25 cellular contexts compared by ENCODE assay signal in the genomic region with DNA sequence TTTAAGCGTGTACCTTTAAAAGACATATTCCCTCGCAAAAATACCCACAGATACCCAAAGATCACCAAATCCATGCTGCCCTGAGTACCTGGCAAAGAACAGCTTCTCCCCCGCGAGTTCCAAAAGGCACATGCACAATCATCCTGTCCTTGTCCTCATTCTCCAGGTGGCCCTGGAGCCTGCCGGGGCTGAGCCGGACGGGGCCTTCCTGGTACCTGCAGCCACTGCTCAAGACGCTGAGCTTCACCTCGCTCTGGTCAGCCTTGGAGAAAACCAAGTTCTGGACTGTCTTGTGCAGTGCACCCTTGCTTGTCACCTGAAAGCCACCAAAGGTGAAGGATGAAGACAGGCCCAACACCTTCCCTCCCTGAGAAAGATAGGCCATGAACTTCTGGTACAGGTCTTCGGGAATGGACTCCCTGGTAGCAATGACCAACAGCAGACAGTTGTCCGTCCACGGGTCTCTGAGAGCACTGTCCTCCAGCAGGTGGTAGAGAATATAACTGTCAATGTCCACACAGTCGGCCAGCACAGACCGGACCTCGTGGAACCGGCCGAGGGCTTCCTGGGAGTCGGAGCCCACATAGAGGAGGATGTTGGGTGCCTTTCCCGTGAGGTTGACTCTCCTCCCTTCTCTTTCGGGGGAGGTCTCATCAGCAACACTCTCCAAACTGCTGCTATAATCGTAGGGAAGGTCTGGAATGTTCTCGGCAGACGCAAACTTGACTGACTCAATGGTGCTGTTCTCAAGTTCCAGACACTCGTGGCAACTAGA.
"Had no signal": no experiment of that assay in that cellular context is flagged by ENCODE, and none has a peak within 500 bp of the region (broad histone marks: within the 10 kb centered on the region; RNA-seq: fewer than 3 reads in every experiment).

No MANE protein-coding gene starts in this region.

- H3K4me3 Mint-ChIP-seq: memory B cell; naive thymus-derived CD4-positive, alpha-beta T cell; natural killer cell treated with Interleukin-12 subunit alpha and Interleukin-12 subunit beta and Interleukin-15 and Interleukin-18, amount 100 ng/mL, for 72 hours; stimulated activated naive CD8-positive, alpha-beta T cell treated with anti-CD3 and anti-CD28 coated beads, Interleukin-15, Interleukin-2, amounts not matched to agents 100 ng/mL and 50 ng/mL, for 24 hours had no signal

- DNase-seq: islet precursor cell; left ventricle myocardium inferior; midbrain; mucosa of descending colon; naive thymus-derived CD4-positive, alpha-beta T cell; ovary; right lobe of liver; stimulated activated CD4-positive, alpha-beta T cell treated with anti-CD3 and anti-CD28 coated beads, Interleukin-12 subunit alpha, Interleukin-12 subunit beta, amount 100 ng/mL, for 4 hours; stimulated activated CD4-positive, alpha-beta T cell treated with anti-CD3 and anti-CD28 coated beads, Interleukin-15, amount 100 ng/mL, for 24 hours; stimulated activated CD4-positive, alpha-beta T cell treated with anti-CD3 and anti-CD28 coated beads, Interleukin-2, amount 100 ng/mL, for 24 hours; stimulated activated CD4-positive, alpha-beta T cell treated with anti-CD3 and anti-CD28 coated beads, Interleukin-4, amount 100 ng/mL, for 1 hour; stimulated activated naive CD4-positive, alpha-beta T cell; tibial artery; trophoblast cell; upper lobe of right lung had no signal

- H3K27me3 ChIP-seq: hepatocyte, ovary, right atrium auricular region, right lobe of liver, suprapubic skin, tibial artery, upper lobe of right lung had no signal

- H3K27me3 Mint-ChIP-seq: memory B cell; naive thymus-derived CD4-positive, alpha-beta T cell; natural killer cell treated with Interleukin-12 subunit alpha and Interleukin-12 subunit beta and Interleukin-15 and Interleukin-18, amount 100 ng/mL, for 72 hours; progenitor cell of endocrine pancreas; stimulated activated naive CD8-positive, alpha-beta T cell treated with anti-CD3 and anti-CD28 coated beads, Interleukin-15, Interleukin-2, amounts not matched to agents 100 ng/mL and 50 ng/mL, for 24 hours had no signal

- H3K9me3 ChIP-seq: left ventricle myocardium inferior, mucosa of descending colon, ovary, right atrium auricular region, right lobe of liver, suprapubic skin, thoracic aorta, tibial artery, upper lobe of right lung had no signal

- H3K9me3 Mint-ChIP-seq: memory B cell; naive thymus-derived CD4-positive, alpha-beta T cell; natural killer cell treated with Interleukin-12 subunit alpha and Interleukin-12 subunit beta and Interleukin-15 and Interleukin-18, amount 100 ng/mL, for 72 hours; stimulated activated naive CD8-positive, alpha-beta T cell treated with anti-CD3 and anti-CD28 coated beads, Interleukin-15, Interleukin-2, amounts not matched to agents 100 ng/mL and 50 ng/mL, for 24 hours had no signal

- H3K27ac ChIP-seq: hepatocyte, left ventricle myocardium inferior, ovary, right atrium auricular region, right lobe of liver, skin epidermis, suprapubic skin, thoracic aorta, tibial artery, upper lobe of right lung had no signal

- H3K36me3 ChIP-seq: ovary had no signal

- H3K27ac Mint-ChIP-seq: memory B cell; naive thymus-derived CD4-positive, alpha-beta T cell; natural killer cell treated with Interleukin-12 subunit alpha and Interleukin-12 subunit beta and Interleukin-15 and Interleukin-18, amount 100 ng/mL, for 72 hours; progenitor cell of endocrine pancreas; stimulated activated naive CD8-positive, alpha-beta T cell treated with anti-CD3 and anti-CD28 coated beads, Interleukin-15, Interleukin-2, amounts not matched to agents 100 ng/mL and 50 ng/mL, for 24 hours had no signal

- H3K4me3 ChIP-seq: hepatocyte, left ventricle myocardium inferior, lung, mucosa of descending colon, ovary, right atrium auricular region, right lobe of liver, skin epidermis, suprapubic skin, thoracic aorta, tibial artery, upper lobe of right lung had no signal

- ATAC-seq: mucosa of descending colon; naive thymus-derived CD4-positive, alpha-beta T cell; natural killer cell treated with Interleukin-12 subunit alpha and Interleukin-12 subunit beta and Interleukin-15 and Interleukin-18, amount 100 ng/mL, for 72 hours; right lobe of liver; upper lobe of right lung had no signal
